27 cellular contexts compared by ENCODE assay signal in the genomic region with DNA sequence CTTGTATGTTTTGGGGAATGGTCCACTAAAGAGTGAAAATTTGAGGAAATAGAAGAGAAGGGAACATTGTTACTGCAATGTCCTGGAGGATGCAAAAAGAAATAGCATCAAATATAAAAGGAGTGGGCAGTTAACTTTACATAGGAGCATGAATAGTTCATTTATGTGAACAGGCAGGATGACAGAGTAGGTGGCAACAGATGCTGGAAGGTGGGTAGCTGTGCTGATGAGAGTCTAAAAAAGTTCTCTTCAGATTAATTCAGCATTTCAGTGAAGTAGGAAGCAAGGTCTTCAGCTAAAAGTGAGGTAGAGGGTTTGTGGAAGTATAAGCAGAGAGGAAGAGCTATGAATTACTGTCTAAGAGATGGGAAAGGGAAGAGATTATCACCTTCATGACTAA.
"Had no signal": no experiment of that assay in that cellular context is flagged by ENCODE, and none has a peak within 500 bp of the region (broad histone marks: within the 10 kb centered on the region; RNA-seq: fewer than 3 reads in every experiment).

No MANE protein-coding gene starts in this region.

- H3K36me3 ChIP-seq: adrenal gland, ascending aorta, brain microvascular endothelial cell, breast epithelium, cardiac muscle cell had no signal

- H3K4me1 ChIP-seq: adrenal gland, ascending aorta, body of pancreas, breast epithelium had no signal

- H3K9me3 ChIP-seq: adrenal gland had no signal

- H3K27me3 ChIP-seq: adrenal gland, ascending aorta, body of pancreas, brain microvascular endothelial cell, breast epithelium, cardiac muscle cell had no signal

- H3K4me3 ChIP-seq: adrenal gland, ascending aorta, body of pancreas, breast epithelium, cardiac muscle cell had no signal

- H3K27ac ChIP-seq: adrenal gland, ascending aorta, body of pancreas, brain microvascular endothelial cell, breast epithelium, cardiac muscle cell had no signal

- DNase-seq: activated effector memory CD4-positive, alpha-beta T cell treated with anti-CD3 and anti-CD28 coated beads, Interleukin-2, amount 50 U/mL, for 16 hours; activated effector memory CD4-positive, alpha-beta T cell treated with Interleukin-2 at 50 U/mL for 16 hours; activated gamma-delta T cell; activated gamma-delta T cell treated with Interleukin-2 at 50 U/mL for 16 hours; activated naive CD4-positive, alpha-beta T cell; activated naive CD4-positive, alpha-beta T cell treated with anti-CD3 and anti-CD28 coated beads for 36 hours; activated naive CD4-positive, alpha-beta T cell treated with anti-CD3 and anti-CD28 coated beads, Interleukin-2, amount 10 ng/mL, durations not matched to agents 7 days and 5 days; activated naive CD4-positive, alpha-beta T cell treated with anti-CD3 and anti-CD28 coated beads, Interleukin-2, amount 50 U/mL, for 16 hours; activated naive CD4-positive, alpha-beta T cell treated with Interleukin-2 at 50 U/mL for 16 hours; activated naive CD8-positive, alpha-beta T cell treated with anti-CD3 and anti-CD28 coated beads for 36 hours; activated naive CD8-positive, alpha-beta T cell treated with anti-CD3 and anti-CD28 coated beads, Interleukin-2, amount 10 ng/mL, durations not matched to agents 7 days and 5 days; activated naive CD8-positive, alpha-beta T cell treated with anti-CD3 and anti-CD28 coated beads, Interleukin-2, amount 50 U/mL, for 24 hours; activated T-cell treated with anti-CD3 and anti-CD28 coated beads, Interleukin-2, amount 50 U/mL, for 24 hours; activated T-cell treated with anti-CD3 and anti-CD28 coated beads, Interleukin-2, amount 50 U/mL, for 4 hours; activated T-cell treated with anti-CD3 and anti-CD28 coated beads, Interleukin-2, amount 50 U/mL, for 48 hours; activated T-cell treated with anti-CD3 and anti-CD28 coated beads, Interleukin-2, amount 50 U/mL, for 72 hours; adrenal gland; amniotic stem cell; anterior cingulate cortex; aorta; body of pancreas; brain microvascular endothelial cell; central memory CD4-positive, alpha-beta T cell; cerebellar nuclear complex had no signal
